8 cellular contexts compared by ENCODE assay signal in genomic region chr7:64888561-64888900, GRCh38. TPM values are rescaled to one million over a fixed set of nuclear protein-coding genes. Genes with fewer than 3 reads are reported as not detected.
DNase-seq lines count a peak whose midpoint lies in the region; ATAC-seq, FAIRE-seq and TF ChIP-seq lines count a peak whose summit lies in the region.

No MANE protein-coding gene starts in this region.

- ATAC-seq in pancreas, result peak in 3 of 4 donors; percentile 18 to 46 (median 43)
- ATAC-seq in GM18861 (IDR thresholded peaks at IDR 0.05; ENCODE audit: unreplicated experiment), result no peak
- no peak for ATAC-seq in HG02852 (IDR thresholded peaks at IDR 0.05; ENCODE audit: unreplicated experiment)

- TF ChIP-seq CTCF in DOHH2 (IDR thresholded peaks at IDR 0.05; ENCODE audit: low read depth, low read length, poor library complexity, severe bottlenecking), result no peak
- TF ChIP-seq CTCF in Peyer's patch (IDR thresholded peaks at IDR 0.05), result no peak
- TF ChIP-seq CTCF in glutamatergic neuron (IDR thresholded peaks at IDR 0.05; ENCODE audit: partially characterized antibody, unreplicated experiment), result no peak
- no peak for TF ChIP-seq CTCF in pancreas (IDR thresholded peaks at IDR 0.05)

- DNase-seq in Peyer's patch (peak in 1 of 3 donors; percentile 47), glutamatergic neuron (no peak), pancreas (no peak), NCI-H1105 (lab: John Stamatoyannopoulos, UW) (no peak), SW480 (ENCODE audit: low spot score) (no peak)

- no peaks in the 10 kb centered on the region for H3K36me3 ChIP-seq in DOHH2 (ENCODE audit: control insufficient read depth, low read length)
- H3K36me3 ChIP-seq in Peyer's patch, result no peaks in the 10 kb centered on the region
- no peaks in the 10 kb centered on the region for H3K36me3 ChIP-seq in pancreas

- H3K36me3 Mint-ChIP-seq in glutamatergic neuron (ENCODE audit: unreplicated experiment), result peaks cover 11% of the 10 kb centered on the region

- WGBS in pancreas, 2 donors, result 3 to 4% methylated on average over 16 to 17 of the region's 17 CpGs

- peaks cover 4% of the 10 kb centered on the region for H3K4me1 Mint-ChIP-seq in glutamatergic neuron (ENCODE audit: low read depth, unreplicated experiment)

- peak overlapping the region; percentile 66 for H3K4me2 ChIP-seq in DOHH2 (ENCODE audit: low read length)

- H3K27me3 ChIP-seq in DOHH2 (ENCODE audit: control insufficient read depth, low read length), result 0 out of 2 replicates have a peak, but pooled peaks cover 4% of the 10 kb centered on the region
- peaks cover 0 to 8% of the 10 kb centered on the region in 2 donors for H3K27me3 ChIP-seq in Peyer's patch
- H3K27me3 ChIP-seq in pancreas, result no peaks in the 10 kb centered on the region

- peak overlapping the region; percentile 89 for H3K4me3 Mint-ChIP-seq in glutamatergic neuron (ENCODE audit: unreplicated experiment)

- no peak for TF ChIP-seq POLR2A in Peyer's patch (IDR thresholded peaks at IDR 0.05)

- H4K20me1 ChIP-seq in DOHH2 (ENCODE audit: control insufficient read depth, insufficient read depth, low read depth, low read length), result no peaks in the 10 kb centered on the region

- H3K9me3 ChIP-seq in DOHH2 (ENCODE audit: control insufficient read depth, insufficient read depth, low read length) (peaks cover 12% of the 10 kb centered on the region; the same call in 1 of the 2 replicates), Peyer's patch (no peaks in the 10 kb centered on the region), pancreas (no peaks in the 10 kb centered on the region)

- no peaks in the 10 kb centered on the region for H3K79me2 ChIP-seq in DOHH2 (ENCODE audit: control insufficient read depth, low read length)

- peaks cover 24% of the 10 kb centered on the region for H3K27me3 Mint-ChIP-seq in glutamatergic neuron (ENCODE audit: unreplicated experiment)

- H3F3A ChIP-seq in DOHH2 (ENCODE audit: control insufficient read depth, insufficient read depth), result no peaks in the 10 kb centered on the region

- H3K9me3 Mint-ChIP-seq in glutamatergic neuron (ENCODE audit: unreplicated experiment), result peaks cover 17% of the 10 kb centered on the region

- H3K27ac Mint-ChIP-seq in glutamatergic neuron (ENCODE audit: unreplicated experiment), result no peak overlapping the region

- H3K4me3 ChIP-seq in DOHH2 (ENCODE audit: low read length), result peak overlapping the region; percentile 58
- peak overlapping the region; percentile 36 to 59 (median 48) for H3K4me3 ChIP-seq in Peyer's patch
- peak overlapping the region; percentile 50 to 65 (median 60) for H3K4me3 ChIP-seq in pancreas

- H3K4me1 ChIP-seq in DOHH2 (ENCODE audit: control insufficient read depth, low read length) (peaks cover 10% of the 10 kb centered on the region), Peyer's patch (peaks cover 0 to 13% (median 3%) of the 10 kb centered on the region in 4 donors), pancreas (no peaks in the 10 kb centered on the region)

- no peak overlapping the region for H3K27ac ChIP-seq in DOHH2 (ENCODE audit: low read depth, low read length)
- no peak overlapping the region for H3K27ac ChIP-seq in Peyer's patch
- peak overlapping the region in 1 of 4 donors; percentile 17 for H3K27ac ChIP-seq in pancreas

- H3K9me2 ChIP-seq in DOHH2 (replicated peaks; ENCODE audit: control insufficient read depth, low read length), result no peaks in the 10 kb centered on the region

- FAIRE-seq in pancreas (lab: Jason Lieb, UNC), result no peak

- intact Hi-C loops in pancreas (cut with DNase I), result no loop called here

RNA-seq across cellular contexts. Expression of gene ZNF273, which starts 14.5 kb away (rescaled TPM):
- 1 to 10 TPM; 1.6 to 9.1 (median 3.4) TPM for total RNA-seq in Peyer's patch
- total RNA-seq in glutamatergic neuron (ENCODE audit: unreplicated experiment), result 9.6 TPM
- total RNA-seq in pancreas, result 1 to 10 TPM; 1.7 to 8.0 (median 3.0) TPM
- polyA plus RNA-seq in pancreas, result 1 to 10 TPM; 4.6 to 5.4 TPM

Comparison
In these comparisons a context has a peak if more than half of its experiments do, and no peak if none do; other contexts are left out.
1. ATAC-seq: peak in pancreas (3 of 4); none in GM18861 (single experiment) and HG02852 (single experiment).
2. Peak in every context shown above with its lines, with median percentiles within 50 percentile points of each other: H3K4me3 ChIP-seq.